In genomic region chr1:95232646-95233320, GRCh38 we compare ENCODE assay signal across 8 cellular contexts. TPM values are rescaled to one million over a fixed set of nuclear protein-coding genes. Genes with fewer than 3 reads are reported as not detected.
DNase-seq lines count a peak whose midpoint lies in the region; ATAC-seq and TF ChIP-seq lines count a peak whose summit lies in the region.

No MANE protein-coding gene starts in this region.

- H3K9me3 ChIP-seq in mesodermal cell (ENCODE audit: control insufficient read depth, low read length) (no peaks in the 10 kb centered on the region), tibial nerve (no peaks in the 10 kb centered on the region)

- peak overlapping the region; percentile 85 for H3K4me3 Mint-ChIP-seq in activated CD8-positive, alpha-beta memory T cell treated with anti-CD3 and anti-CD28 coated beads, Interleukin-2, amount 10 ng/mL, durations not matched to agents 7 days and 5 days

- H3K36me3 ChIP-seq in mesodermal cell (ENCODE audit: control insufficient read depth, insufficient read depth, low read length) = peaks cover 3% of the 10 kb centered on the region
- H3K36me3 ChIP-seq in tibial nerve = no peaks in the 10 kb centered on the region

- no peak for TF ChIP-seq EP300 in tibial nerve (IDR thresholded peaks at IDR 0.05)

- H3K36me3 Mint-ChIP-seq in activated CD8-positive, alpha-beta memory T cell treated with anti-CD3 and anti-CD28 coated beads, Interleukin-2, amount 10 ng/mL, durations not matched to agents 7 days and 5 days = peaks cover 17% of the 10 kb centered on the region

- H3K27me3 ChIP-seq in tibial nerve = no peaks in the 10 kb centered on the region

- peaks cover 28% of the 10 kb centered on the region for H3K4me1 Mint-ChIP-seq in activated CD8-positive, alpha-beta memory T cell treated with anti-CD3 and anti-CD28 coated beads, Interleukin-2, amount 10 ng/mL, durations not matched to agents 7 days and 5 days

- peak overlapping the region; percentile 74 for H3K4me3 ChIP-seq in mesodermal cell (ENCODE audit: extremely low read depth, insufficient read depth, low read length, poor library complexity, severe bottlenecking)
- H3K4me3 ChIP-seq in tibial nerve = peak overlapping the region; percentile 82 to 92 (median 84)

- no peak for TF ChIP-seq CTCF in tibial nerve (IDR thresholded peaks at IDR 0.05)

- TF ChIP-seq POLR2A in tibial nerve (IDR thresholded peaks at IDR 0.05) = no peak

- peaks cover 17% of the 10 kb centered on the region for H3K4me1 ChIP-seq in mesodermal cell (ENCODE audit: control insufficient read depth, insufficient read depth, low read length, poor library complexity, severe bottlenecking)
- peaks cover 0 to 54% (median 4%) of the 10 kb centered on the region in 4 donors for H3K4me1 ChIP-seq in tibial nerve

- peak overlapping the region; percentile 78 for H3K27ac ChIP-seq in mesodermal cell (ENCODE audit: low read depth, low read length, severe bottlenecking)
- peak overlapping the region; percentile 79 to 97 (median 92) for H3K27ac ChIP-seq in tibial nerve

- no peak for ATAC-seq in activated CD8-positive, alpha-beta memory T cell treated with anti-CD3 and anti-CD28 coated beads, Interleukin-2, amount 10 ng/mL, durations not matched to agents 7 days and 5 days
- ATAC-seq in HG03432 (IDR thresholded peaks at IDR 0.05; ENCODE audit: unreplicated experiment) (no peak), HG03460 (IDR thresholded peaks at IDR 0.05; ENCODE audit: unreplicated experiment) (no peak)

- DNase-seq in activated CD8-positive, alpha-beta memory T cell treated with anti-CD3 and anti-CD28 coated beads, Interleukin-2, amount 10 ng/mL, durations not matched to agents 7 days and 5 days = no peak
- no peak for DNase-seq in activated CD8-positive, alpha-beta memory T cell treated with anti-CD3 and anti-CD28 coated beads, Interleukin-2, amount 50 U/mL, for 4 hours
- DNase-seq in dermis blood vessel endothelial cell (peak; percentile 4), tibial nerve (ENCODE audit: low spot score in 2 of 2) (peak in 1 of 2 donors; percentile 7), NCI-H524 (lab: John Stamatoyannopoulos, UW) (no peak)

- H3K27me3 Mint-ChIP-seq in activated CD8-positive, alpha-beta memory T cell treated with anti-CD3 and anti-CD28 coated beads, Interleukin-2, amount 10 ng/mL, durations not matched to agents 7 days and 5 days = peaks cover 28% of the 10 kb centered on the region

- WGBS in mesodermal cell (ENCODE audit: insufficient coverage in 2 of 2), 2 experiments = 67 to 82% methylated on average over 4 to 5 of the region's 8 CpGs
- WGBS in tibial nerve, 2 donors = 21 to 31% methylated on average over 8 of the region's 8 CpGs

- CTCF ChIA-PET in activated CD8-positive, alpha-beta memory T cell treated with anti-CD3 and anti-CD28 coated beads, Interleukin-2, amount 10 ng/mL, durations not matched to agents 7 days and 5 days (lab: Charles Lee) = interaction anchor here (1.0 to 1.9 kb wide), 4 partner anchors 148 to 378 kb away, joined by 3 to 18 read pairs (median 12); no protein-coding TSS in a partner anchor

- no peak overlapping the region for H3K27ac Mint-ChIP-seq in activated CD8-positive, alpha-beta memory T cell treated with anti-CD3 and anti-CD28 coated beads, Interleukin-2, amount 10 ng/mL, durations not matched to agents 7 days and 5 days

- no peaks in the 10 kb centered on the region for H3K9me3 Mint-ChIP-seq in activated CD8-positive, alpha-beta memory T cell treated with anti-CD3 and anti-CD28 coated beads, Interleukin-2, amount 10 ng/mL, durations not matched to agents 7 days and 5 days (ENCODE audit: low read depth)

RNA-seq across cellular contexts. Expression of gene RWDD3, which starts 1.2 kb away (rescaled TPM):
- 10 to 100 TPM; 11.7 to 13.8 TPM for total RNA-seq in activated CD8-positive, alpha-beta memory T cell treated with anti-CD3 and anti-CD28 coated beads, Interleukin-2, amount 10 ng/mL, durations not matched to agents 7 days and 5 days
- total RNA-seq in dermis blood vessel endothelial cell (11.6 and 18.0 TPM in 2 replicates), tibial nerve (10 to 100 TPM in 3 of 4 donors, 1 to 10 TPM in 1; 8.4 to 20.5 (median 15.4) TPM)
- 19.8 TPM for polyA plus RNA-seq in mesodermal cell (2013, experiment 1 of 2)
- 20.0 TPM for polyA plus RNA-seq in mesodermal cell (2013, experiment 2 of 2)
